5 cellular contexts compared by ENCODE assay signal in the genomic region with DNA sequence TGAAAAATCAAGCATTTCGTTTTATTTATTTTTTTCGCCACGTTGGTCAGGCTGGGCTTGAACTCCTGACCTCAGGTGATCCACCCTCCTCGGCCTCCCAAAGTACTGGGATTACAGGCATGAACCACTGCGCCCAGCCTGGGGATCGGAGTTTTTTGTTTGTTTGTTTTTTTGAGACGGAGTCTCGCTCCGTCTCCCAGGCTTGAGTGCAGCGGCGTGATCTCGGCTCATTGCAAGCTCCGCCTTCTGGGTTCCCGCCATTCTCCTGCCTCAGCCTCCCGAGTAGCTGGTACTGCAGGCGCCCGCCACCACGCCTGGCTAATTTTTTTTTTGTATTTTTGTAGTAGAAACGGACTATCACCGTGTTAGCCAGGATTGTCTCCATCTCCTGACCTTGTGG. TPM values are rescaled to one million over a fixed set of nuclear protein-coding genes. Genes with fewer than 3 reads are reported as not detected.
DNase-seq lines count a peak whose midpoint lies in the region; ATAC-seq and TF ChIP-seq lines count a peak whose summit lies in the region.
"Not testable (repeated sequence)": the region's sequence is repeated elsewhere in the genome, so short reads cannot be mapped to it uniquely, and the experiment has no call there.

No MANE protein-coding gene starts in this region.

- H3K27ac ChIP-seq in DOHH2 (ENCODE audit: low read depth, low read length) (peak overlapping the region; percentile 98), OCI-LY7 (ENCODE audit: low read depth, low read length, poor library complexity, severe bottlenecking) (peak overlapping the region; percentile 97)

- not testable (repeated sequence) for DNase-seq in OCI-LY7 (ENCODE audit: low spot score); mesothelial cell of epicardium (ENCODE audit: low spot score in 2 of 2, unreplicated experiment in 2 of 2); type B pancreatic cell (ENCODE audit: extremely low spot score, unreplicated experiment)

- H3K4me2 ChIP-seq in DOHH2 (ENCODE audit: low read length); OCI-LY7 (ENCODE audit: low read length): not testable (repeated sequence)

- H3K4me1 Mint-ChIP-seq in mesothelial cell of epicardium (peaks cover 51% of the 10 kb centered on the region), type B pancreatic cell (ENCODE audit: unreplicated experiment) (peaks cover 28% of the 10 kb centered on the region)
- peaks cover 55% of the 10 kb centered on the region for H3K4me1 Mint-ChIP-seq in stimulated activated memory B cell treated with anti-CD40 and anti-IgM and Interleukin-4, amounts not matched to agents 10 μg/mL and 1 μg/mL and 100 μg/mL, for 72 hours

- peaks cover 30% of the 10 kb centered on the region for H3F3A ChIP-seq in DOHH2 (ENCODE audit: control insufficient read depth, insufficient read depth)

- H3K4me3 Mint-ChIP-seq in mesothelial cell of epicardium; stimulated activated memory B cell treated with anti-CD40 and anti-IgM and Interleukin-4, amounts not matched to agents 10 μg/mL and 1 μg/mL and 100 μg/mL, for 72 hours: not testable (repeated sequence)
- H3K4me3 Mint-ChIP-seq in type B pancreatic cell, result peak overlapping the region; percentile 80

- not testable (repeated sequence) for H3K36me3 Mint-ChIP-seq in mesothelial cell of epicardium; stimulated activated memory B cell treated with anti-CD40 and anti-IgM and Interleukin-4, amounts not matched to agents 10 μg/mL and 1 μg/mL and 100 μg/mL, for 72 hours; type B pancreatic cell

- not testable (repeated sequence) for H2AFZ ChIP-seq in OCI-LY7 (ENCODE audit: low read length)

- TF ChIP-seq CTCF in DOHH2 (IDR thresholded peaks at IDR 0.05; ENCODE audit: low read depth, low read length, poor library complexity, severe bottlenecking); OCI-LY7 (conservative IDR thresholded peaks at IDR 0.05; ENCODE audit: low read length); mesothelial cell of epicardium (IDR thresholded peaks at IDR 0.05; ENCODE audit: unreplicated experiment); type B pancreatic cell (conservative IDR thresholded peaks at IDR 0.05): not testable (repeated sequence)

- ATAC-seq in stimulated activated memory B cell treated with anti-CD40 and anti-IgM and Interleukin-4, amounts not matched to agents 10 μg/mL and 1 μg/mL and 100 μg/mL, for 72 hours, result not testable (repeated sequence)

- not testable (repeated sequence) for H3K4me3 ChIP-seq in DOHH2 (ENCODE audit: low read length); OCI-LY7 (ENCODE audit: low read depth, low read length, poor library complexity, severe bottlenecking)

- H3K27ac Mint-ChIP-seq in mesothelial cell of epicardium (peak overlapping the region; percentile 63), type B pancreatic cell (peak overlapping the region; percentile 79)
- peak overlapping the region; percentile 92 for H3K27ac Mint-ChIP-seq in stimulated activated memory B cell treated with anti-CD40 and anti-IgM and Interleukin-4, amounts not matched to agents 10 μg/mL and 1 μg/mL and 100 μg/mL, for 72 hours

- intact Hi-C loops in OCI-LY7 (cut with micrococcal nuclease; ENCODE audit: unreplicated experiment), result loop anchor here (5.0 kb wide), 2 partner anchors 280 to 360 kb away; partner anchors contain the start of genes COX15 and CUTC

- CTCF ChIA-PET in OCI-LY7 (lab: Charles Lee; ENCODE audit: unreplicated experiment), result not testable (repeated sequence)

- H3K9me2 ChIP-seq in DOHH2 (replicated peaks; ENCODE audit: control insufficient read depth, low read length); OCI-LY7 (ENCODE audit: insufficient read depth, low read length): not testable (repeated sequence)

- H3K9me3 Mint-ChIP-seq in mesothelial cell of epicardium; stimulated activated memory B cell treated with anti-CD40 and anti-IgM and Interleukin-4, amounts not matched to agents 10 μg/mL and 1 μg/mL and 100 μg/mL, for 72 hours; type B pancreatic cell: not testable (repeated sequence)

- H3K36me3 ChIP-seq in DOHH2 (ENCODE audit: control insufficient read depth, low read length), result peaks cover 36% of the 10 kb centered on the region
- not testable (repeated sequence) for H3K36me3 ChIP-seq in OCI-LY7 (ENCODE audit: insufficient read depth, low read length)

- H4K20me1 ChIP-seq in DOHH2 (ENCODE audit: control insufficient read depth, insufficient read depth, low read depth, low read length); OCI-LY7 (ENCODE audit: insufficient read depth, low read length): not testable (repeated sequence)

- H3K79me2 ChIP-seq in DOHH2 (ENCODE audit: control insufficient read depth, low read length) (peaks cover 26% of the 10 kb centered on the region), OCI-LY7 (ENCODE audit: insufficient read depth, low read depth, low read length) (peaks cover 25% of the 10 kb centered on the region)

- H3K27me3 Mint-ChIP-seq in mesothelial cell of epicardium (ENCODE audit: low read depth); stimulated activated memory B cell treated with anti-CD40 and anti-IgM and Interleukin-4, amounts not matched to agents 10 μg/mL and 1 μg/mL and 100 μg/mL, for 72 hours; type B pancreatic cell: not testable (repeated sequence)

- H3K27me3 ChIP-seq in DOHH2 (ENCODE audit: control insufficient read depth, low read length), result not testable (repeated sequence)

- not testable (repeated sequence) for H3K9me3 ChIP-seq in DOHH2 (ENCODE audit: control insufficient read depth, insufficient read depth, low read length); OCI-LY7 (ENCODE audit: low read length)

- H3K4me1 ChIP-seq in DOHH2 (ENCODE audit: control insufficient read depth, low read length) (peaks cover 77% of the 10 kb centered on the region), OCI-LY7 (ENCODE audit: insufficient read depth, low read length, poor library complexity, severe bottlenecking) (peaks cover 74% of the 10 kb centered on the region)

- POLR2A ChIA-PET in OCI-LY7 (lab: Charles Lee), result interaction anchor here (1.2 to 2.8 kb wide), 2 partner anchors 9 to 13 kb away, joined by 3 to 13 read pairs; no protein-coding TSS in a partner anchor

- BruUV-seq in OCI-LY7 (replicated peaks; lab: Mats Ljungman, UMichigan), result not testable (repeated sequence)

RNA-seq across cellular contexts. Expression of gene DNMBP, which starts 2.2 kb away (rescaled TPM):
- 24.2 and 27.0 TPM in 2 replicates for total RNA-seq in OCI-LY7 (2014; rRNA removed; shearing (Covaris generic))
- total RNA-seq in OCI-LY7 (2022) (36.2 and 39.6 TPM in 2 replicates), mesothelial cell of epicardium (34.7 to 35.8 TPM (median 35.3 TPM) in 3 replicates), type B pancreatic cell (ENCODE audit: low replicate concordance) (17.3 and 17.7 TPM in 2 replicates)
